In genomic region chr14:59890676-59891075, GRCh38 we compare ENCODE assay signal across 23 cellular contexts. TPM values are rescaled to one million over a fixed set of nuclear protein-coding genes. Genes with fewer than 3 reads are reported as not detected.
DNase-seq lines count a peak whose midpoint lies in the region; ATAC-seq and TF ChIP-seq lines count a peak whose summit lies in the region.
"Had no signal": no experiment of that assay in that cellular context is flagged by ENCODE, and none has a peak within 500 bp of the region (broad histone marks: within the 10 kb centered on the region; RNA-seq: fewer than 3 reads in every experiment).

No MANE protein-coding gene starts in this region.

- no peaks in the 10 kb centered on the region for H3K9me3 ChIP-seq in lower lobe of right lung
- H3K9me3 ChIP-seq: MG63, SK-N-SH had no signal

- H3K36me3 ChIP-seq in lower lobe of right lung: no peaks in the 10 kb centered on the region
- H3K36me3 ChIP-seq: MG63 had no signal

- TF ChIP-seq CTCF in lower lobe of right lung (IDR thresholded peaks at IDR 0.05): no peak

- ATAC-seq in lower lobe of right lung (no peak), HG03469 (IDR thresholded peaks at IDR 0.05; ENCODE audit: unreplicated experiment) (no peak), HG02759 (IDR thresholded peaks at IDR 0.05; ENCODE audit: unreplicated experiment) (no peak)
- ATAC-seq: GM12878, GM23338, PC-3, T-cell had no signal

- no peaks in the 10 kb centered on the region for H3K4me1 ChIP-seq in lower lobe of right lung

- in situ Hi-C loops in G401 (cut with HindIII; ENCODE audit: low sequenced_read_pairs): no loop called here

- intact Hi-C loops in lower lobe of right lung (cut with DNase I): no loop called here

- no peak overlapping the region for H3K27ac ChIP-seq in lower lobe of right lung

- DNase-seq in G401 (ENCODE audit: low spot score): peak; percentile 67
- peak; percentile 74 for DNase-seq in NCI-H1105 treated with DMSO at 0.1 percent for 48 hours (lab: John Stamatoyannopoulos, UW)
- DNase-seq in NCI-H2227 treated with DMSO at 0.1 percent for 48 hours (lab: John Stamatoyannopoulos, UW): peak; percentile 26
- peak; percentile 57 for DNase-seq in cerebellar cortex (ENCODE audit: low spot score)
- DNase-seq in lower lobe of right lung: no peak
- DNase-seq: DMS153, HCEC 1CT, Kasumi-1, MG63, NCI-H1930, NCI-H446, NCI-H526 treated with DMSO at 0.1 percent for 48 hours, PC-3, RPMI8226, SHP77 treated with DMSO at 0.1 percent for 48 hours, SK-N-SH, T-cell, T-helper 9 cell had no signal

- no peak overlapping the region for H3K4me3 ChIP-seq in lower lobe of right lung
- H3K4me3 ChIP-seq: GM12878, GM23338, MG63 had no signal

- peaks cover 4% of the 10 kb centered on the region for H3K27me3 ChIP-seq in lower lobe of right lung (ENCODE audit: low read depth)
- H3K27me3 ChIP-seq: MG63 had no signal

RNA-seq across cellular contexts. Expression of gene RTN1, which starts 20.1 kb away (rescaled TPM):
- not detected in 2 replicates for total RNA-seq in G401 (2014; rRNA removed; shearing (Covaris generic))
- total RNA-seq in lower lobe of right lung: 18.2 TPM
- total RNA-seq: GM12878, PC-3 had no signal

RNA-seq across cellular contexts. Expression of gene LRRC9, which starts 29.3 kb away (rescaled TPM):
- not detected in 2 replicates for total RNA-seq in G401 (2014; rRNA removed; shearing (Covaris generic))
- total RNA-seq in lower lobe of right lung: not detected
- total RNA-seq: Daoy, GM12878, PC-3, T-cell had no signal

Comparison
In these comparisons a context has a peak if more than half of its experiments do, and no peak if none do; other contexts are left out.
1. RNA of gene RTN1, which starts 20.1 kb away (total RNA-seq): 18.2 TPM in lower lobe of right lung (single experiment); not detected in G401; every median in the first group is over 10 times any median in the second.